Comparison of ENCODE assay signal across 31 cellular contexts in the genomic region with DNA sequence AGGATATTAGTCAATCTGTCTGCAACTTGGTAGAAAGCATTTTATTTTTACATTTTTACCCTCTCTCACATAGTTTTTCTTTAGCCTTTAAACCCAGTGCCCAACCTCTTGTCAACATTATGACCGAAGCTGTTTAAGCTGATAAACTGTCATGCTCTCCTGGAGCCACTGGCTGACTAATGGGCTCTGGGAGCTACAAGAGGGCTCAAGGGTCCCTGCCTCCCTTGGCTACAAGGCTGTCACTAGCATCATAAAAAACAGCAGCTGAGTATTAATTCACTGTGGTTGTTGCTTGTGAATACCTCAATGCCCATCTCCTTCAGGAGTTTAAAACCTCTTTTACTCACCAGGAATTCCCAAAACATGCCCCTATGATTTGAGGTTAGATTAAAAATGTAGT.
"Had no signal": no experiment of that assay in that cellular context is flagged by ENCODE, and none has a peak within 500 bp of the region (broad histone marks: within the 10 kb centered on the region; RNA-seq: fewer than 3 reads in every experiment).

No MANE protein-coding gene starts in this region.

- H3K4me3 ChIP-seq: ascending aorta, cardiac muscle cell, colonic mucosa, esophagus squamous epithelium, right lobe of liver, skin epidermis, thoracic aorta, upper lobe of left lung, vagina had no signal

- H3K4me1 Mint-ChIP-seq: activated B cell treated with CpG ODN at 0.5 μM for 24 hours; activated CD4-positive, alpha-beta T cell treated with anti-CD3 and anti-CD28 coated beads for 36 hours; activated naive CD8-positive, alpha-beta T cell treated with anti-CD3 and anti-CD28 coated beads, Interleukin-2, amount 10 ng/mL, durations not matched to agents 7 days and 5 days; brain; nephron; stimulated activated effector memory CD8-positive, alpha-beta T cell treated with anti-CD3 and anti-CD28 coated beads, Interleukin-12 subunit alpha, Interleukin-12 subunit beta, amount 100 ng/mL, for 72 hours had no signal

- H3K27ac ChIP-seq: ascending aorta, cardiac muscle cell, colonic mucosa, epithelial cell of prostate, esophagus squamous epithelium, right lobe of liver, skin epidermis, thoracic aorta, upper lobe of left lung, vagina had no signal

- H3K9me3 ChIP-seq: ascending aorta, colonic mucosa, esophagus squamous epithelium, thoracic aorta, upper lobe of left lung, vagina had no signal

- H3K36me3 Mint-ChIP-seq: activated CD4-positive, alpha-beta memory T cell treated with anti-CD3 and anti-CD28 coated beads for 36 hours; activated naive CD8-positive, alpha-beta T cell treated with anti-CD3 and anti-CD28 coated beads, Interleukin-2, amount 10 ng/mL, durations not matched to agents 7 days and 5 days; stimulated activated effector memory CD8-positive, alpha-beta T cell treated with anti-CD3 and anti-CD28 coated beads, Interleukin-12 subunit alpha, Interleukin-12 subunit beta, amount 100 ng/mL, for 72 hours had no signal

- DNase-seq: activated B cell treated with CpG ODN at 0.5 μM for 24 hours; activated CD4-positive, alpha-beta memory T cell treated with anti-CD3 and anti-CD28 coated beads for 36 hours; activated CD4-positive, alpha-beta T cell treated with anti-CD3 and anti-CD28 coated beads for 36 hours; activated CD8-positive, alpha-beta memory T cell treated with anti-CD3 and anti-CD28 coated beads, Interleukin-2, amount 50 U/mL, for 4 hours; activated effector memory CD4-positive, alpha-beta T cell treated with anti-CD3 and anti-CD28 coated beads, Interleukin-2, amount 50 U/mL, for 16 hours; activated naive CD4-positive, alpha-beta T cell treated with anti-CD3 and anti-CD28 coated beads for 36 hours; activated naive CD8-positive, alpha-beta T cell treated with anti-CD3 and anti-CD28 coated beads, Interleukin-2, amount 10 ng/mL, durations not matched to agents 7 days and 5 days; activated T-cell treated with anti-CD3 and anti-CD28 coated beads, Interleukin-2, amount 50 U/mL, for 1 hour; cerebellar nuclear complex; colonic mucosa; effector CD8-positive, alpha-beta T cell; esophagus squamous epithelium; foreskin melanocyte; left cardiac atrium; mammary epithelial cell; right lobe of liver; stimulated activated CD4-positive, alpha-beta T cell treated with anti-CD3 and anti-CD28 coated beads, Interleukin-12 subunit alpha, Interleukin-12 subunit beta, amount 100 ng/mL, for 4 hours; stimulated activated CD4-positive, alpha-beta T cell treated with anti-CD3 and anti-CD28 coated beads, Interleukin-4, amount 100 ng/mL, for 1 hour; T-helper 2 cell; upper lobe of left lung had no signal

- H3K4me3 Mint-ChIP-seq: activated B cell treated with CpG ODN at 0.5 μM for 24 hours; activated CD4-positive, alpha-beta memory T cell treated with anti-CD3 and anti-CD28 coated beads for 36 hours; activated CD4-positive, alpha-beta T cell treated with anti-CD3 and anti-CD28 coated beads for 36 hours; activated naive CD4-positive, alpha-beta T cell treated with anti-CD3 and anti-CD28 coated beads for 36 hours; activated naive CD8-positive, alpha-beta T cell treated with anti-CD3 and anti-CD28 coated beads, Interleukin-2, amount 10 ng/mL, durations not matched to agents 7 days and 5 days; activated T-helper 1 cell treated with anti-CD3 and anti-CD28 coated beads, Interleukin-12 subunit alpha, Interleukin-12 subunit beta, Interleukin-2, Interleukin-4 antibody, amounts not matched to agents 30 ng/mL and 10 ng/mL and 1 ng/mL, durations not matched to agents 14 hours and 24 hours and 36 hours; brain; nephron; stimulated activated effector memory CD8-positive, alpha-beta T cell treated with anti-CD3 and anti-CD28 coated beads, Interleukin-12 subunit alpha, Interleukin-12 subunit beta, amount 100 ng/mL, for 72 hours; stimulated activated naive CD8-positive, alpha-beta T cell treated with anti-CD3 and anti-CD28 coated beads, Interleukin-15, Interleukin-2, amounts not matched to agents 100 ng/mL and 50 ng/mL, for 24 hours had no signal

- ATAC-seq: activated CD4-positive, alpha-beta T cell treated with anti-CD3 and anti-CD28 coated beads for 36 hours; left cardiac atrium; right lobe of liver; stimulated activated effector memory CD8-positive, alpha-beta T cell treated with anti-CD3 and anti-CD28 coated beads, Interleukin-12 subunit alpha, Interleukin-12 subunit beta, amount 100 ng/mL, for 72 hours had no signal

- H3K4me1 ChIP-seq: ascending aorta, colonic mucosa, esophagus squamous epithelium, right lobe of liver, upper lobe of left lung, vagina had no signal

- H3K27me3 ChIP-seq: ascending aorta, cardiac muscle cell, colonic mucosa, esophagus squamous epithelium, right lobe of liver, upper lobe of left lung, vagina had no signal

- H3K9me3 Mint-ChIP-seq: activated B cell treated with CpG ODN at 0.5 μM for 24 hours; activated CD4-positive, alpha-beta memory T cell treated with anti-CD3 and anti-CD28 coated beads for 36 hours; activated naive CD4-positive, alpha-beta T cell treated with anti-CD3 and anti-CD28 coated beads for 36 hours; activated naive CD8-positive, alpha-beta T cell treated with anti-CD3 and anti-CD28 coated beads, Interleukin-2, amount 10 ng/mL, durations not matched to agents 7 days and 5 days; activated T-helper 1 cell treated with anti-CD3 and anti-CD28 coated beads, Interleukin-12 subunit alpha, Interleukin-12 subunit beta, Interleukin-2, Interleukin-4 antibody, amounts not matched to agents 30 ng/mL and 10 ng/mL and 1 ng/mL, durations not matched to agents 14 hours and 24 hours and 36 hours; nephron; stimulated activated naive CD8-positive, alpha-beta T cell treated with anti-CD3 and anti-CD28 coated beads, Interleukin-15, Interleukin-2, amounts not matched to agents 100 ng/mL and 50 ng/mL, for 24 hours had no signal

- H3K27ac Mint-ChIP-seq: activated B cell treated with CpG ODN at 0.5 μM for 24 hours; activated CD4-positive, alpha-beta memory T cell treated with anti-CD3 and anti-CD28 coated beads for 36 hours; activated CD4-positive, alpha-beta T cell treated with anti-CD3 and anti-CD28 coated beads for 36 hours; activated naive CD4-positive, alpha-beta T cell treated with anti-CD3 and anti-CD28 coated beads for 36 hours; activated naive CD8-positive, alpha-beta T cell treated with anti-CD3 and anti-CD28 coated beads, Interleukin-2, amount 10 ng/mL, durations not matched to agents 7 days and 5 days; activated T-helper 1 cell treated with anti-CD3 and anti-CD28 coated beads, Interleukin-12 subunit alpha, Interleukin-12 subunit beta, Interleukin-2, Interleukin-4 antibody, amounts not matched to agents 30 ng/mL and 10 ng/mL and 1 ng/mL, durations not matched to agents 14 hours and 24 hours and 36 hours; brain; nephron; stimulated activated effector memory CD8-positive, alpha-beta T cell treated with anti-CD3 and anti-CD28 coated beads, Interleukin-12 subunit alpha, Interleukin-12 subunit beta, amount 100 ng/mL, for 72 hours; stimulated activated naive CD8-positive, alpha-beta T cell treated with anti-CD3 and anti-CD28 coated beads, Interleukin-15, Interleukin-2, amounts not matched to agents 100 ng/mL and 50 ng/mL, for 24 hours had no signal

- H3K27me3 Mint-ChIP-seq: activated naive CD8-positive, alpha-beta T cell treated with anti-CD3 and anti-CD28 coated beads, Interleukin-2, amount 10 ng/mL, durations not matched to agents 7 days and 5 days had no signal
